9 cellular contexts compared by ENCODE assay signal in the genomic region with DNA sequence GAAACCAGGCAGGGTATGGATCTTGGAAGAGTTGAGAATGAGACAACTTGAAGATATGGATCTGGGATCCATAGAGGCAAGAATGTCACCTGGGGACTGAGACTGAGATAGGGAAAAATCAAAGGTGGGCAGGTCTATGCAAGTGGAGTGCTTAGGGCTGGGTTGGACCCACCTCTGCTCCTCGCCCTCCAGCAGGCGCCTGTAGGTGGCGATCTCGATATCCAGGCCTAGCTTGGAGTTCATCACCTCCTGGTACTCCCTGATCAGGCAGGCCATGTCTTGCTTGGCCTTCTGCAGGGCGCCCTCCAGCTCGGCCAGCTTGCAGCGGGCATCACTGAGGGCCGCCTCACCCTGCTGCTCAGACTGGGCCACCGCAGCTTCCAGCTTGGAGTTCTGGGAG. TPM values are rescaled to one million over a fixed set of nuclear protein-coding genes. Genes with fewer than 3 reads are reported as not detected.
DNase-seq lines count a peak whose midpoint lies in the region; ATAC-seq and TF ChIP-seq lines count a peak whose summit lies in the region.
"Not testable (repeated sequence)": the region's sequence is repeated elsewhere in the genome, so short reads cannot be mapped to it uniquely, and the experiment has no call there.
"Had no signal": no experiment of that assay in that cellular context is flagged by ENCODE, and none has a peak within 500 bp of the region (broad histone marks: within the 10 kb centered on the region; RNA-seq: fewer than 3 reads in every experiment).

No MANE protein-coding gene starts in this region.

- H3K27me3 Mint-ChIP-seq in HFFc6 (ENCODE audit: insufficient read depth) (peaks cover 36% of the 10 kb centered on the region), WTC11 (ENCODE audit: low read depth) (peaks cover 11% of the 10 kb centered on the region), neural progenitor cell (ENCODE audit: insufficient read depth, low read depth) (peaks cover 13% of the 10 kb centered on the region)

- CTCF ChIA-PET in WTC11 (lab: Charles Lee): interaction anchor here (0.7 to 2.9 kb wide), 19 partner anchors 8 to 169 kb away, joined by 3 to 26 read pairs (median 4); no protein-coding TSS in a partner anchor

- not testable (repeated sequence) for H3K4me3 ChIP-seq in astrocyte of the spinal cord (ENCODE audit: low read depth, low read length); foreskin fibroblast (ENCODE audit: low read depth in 1 of 2, low read length in 2 of 2); neural progenitor cell

- H3K9me3 ChIP-seq in neural progenitor cell (ENCODE audit: low read depth): not testable (repeated sequence)

- H3K27me3 ChIP-seq in neural progenitor cell: peaks cover 16% of the 10 kb centered on the region

- H3K79me2 ChIP-seq in neural progenitor cell (ENCODE audit: low read depth): not testable (repeated sequence)

- in situ Hi-C loops in astrocyte of the spinal cord (cut with HindIII; ENCODE audit: low sequenced_read_pairs): not testable (repeated sequence)

- peak; percentile 84 for ATAC-seq in WTC11

- not testable (repeated sequence) for H3K4me2 ChIP-seq in neural progenitor cell

- H3K36me3 Mint-ChIP-seq in HFFc6 (ENCODE audit: low read depth); WTC11; neural progenitor cell: not testable (repeated sequence)

- POLR2A ChIA-PET in WTC11 (lab: Charles Lee): not testable (repeated sequence)

- DNase-seq in DMS53 (lab: John Stamatoyannopoulos, UW) (peak; percentile 62), NCI-H82 (lab: John Stamatoyannopoulos, UW) (peak; percentile 61), WTC11 (ENCODE audit: low spot score) (peak; percentile 73), neural progenitor cell (ENCODE audit: low spot score) (peak; percentile 46)
- not testable (repeated sequence) for DNase-seq in HFFc6; astrocyte of the spinal cord (ENCODE audit: low read depth, low spot score); foreskin fibroblast

- TF ChIP-seq CTCF in HFFc6 (IDR thresholded peaks at IDR 0.05): peak; percentile 61
- not testable (repeated sequence) for TF ChIP-seq CTCF in WTC11 (IDR thresholded peaks at IDR 0.05)
- peak; percentile 46 for TF ChIP-seq CTCF in astrocyte of the spinal cord (IDR thresholded peaks at IDR 0.05; ENCODE audit: low read depth, low read length)
- TF ChIP-seq CTCF in foreskin fibroblast (IDR thresholded peaks at IDR 0.05; ENCODE audit: low read depth, low read length): peak; percentile 3
- TF ChIP-seq CTCF in neural progenitor cell (IDR thresholded peaks at IDR 0.05): peak; percentile 54

- peaks cover 12% of the 10 kb centered on the region; the same call in 1 of the 2 replicates for H3K4me1 Mint-ChIP-seq in HFFc6 (ENCODE audit: low read depth)
- H3K4me1 Mint-ChIP-seq in WTC11, neural progenitor cell: not testable (repeated sequence)

- H2AFZ ChIP-seq in neural progenitor cell (replicated peaks): not testable (repeated sequence)

- not testable (repeated sequence) for H3K27ac ChIP-seq in neural progenitor cell

- H4K20me1 ChIP-seq in neural progenitor cell (ENCODE audit: low read depth): not testable (repeated sequence)

- H3K36me3 ChIP-seq in neural progenitor cell: not testable (repeated sequence)

- not testable (repeated sequence) for H3K9ac ChIP-seq in neural progenitor cell

- H3K4me1 ChIP-seq in neural progenitor cell: not testable (repeated sequence)

- not testable (repeated sequence) for H3K27ac Mint-ChIP-seq in HFFc6, WTC11, neural progenitor cell

- H3K4me3 Mint-ChIP-seq in HFFc6, WTC11, neural progenitor cell: not testable (repeated sequence)

- H3F3A ChIP-seq in neural progenitor cell (ENCODE audit: low read depth): not testable (repeated sequence)

- not testable (repeated sequence) for H3K9me3 Mint-ChIP-seq in HFFc6, WTC11, neural progenitor cell

RNA-seq across cellular contexts. Expression of a gene that starts 5.5 kb away (rescaled TPM):
- total RNA-seq in HFFc6 (2021; fragmentation: NEBNext Ultra II Directional; extraction: Animal tissue kit (Norgen Biotek cat#: 25700)): not detected
- total RNA-seq in WTC11 (2021) (not detected in 3 replicates), neural progenitor cell (ENCODE audit: low replicate concordance) (not detected in 2 replicates)
- total RNA-seq: Caco-2, cerebellum had no signal

RNA-seq across cellular contexts. Expression of a gene that starts 24.4 kb away (rescaled TPM):
- total RNA-seq in HFFc6 (2021; fragmentation: NEBNext Ultra II Directional; extraction: Animal tissue kit (Norgen Biotek cat#: 25700)): under 1 TPM; 0.34 to 0.84 (median 0.70) TPM
- total RNA-seq in WTC11 (2021): 0.21 to 0.70 TPM (median 0.34 TPM) in 3 replicates
- total RNA-seq in neural progenitor cell (ENCODE audit: low replicate concordance): 0.09 TPM in 1 of 2 replicates, not detected in the other
- total RNA-seq: cerebellum had no signal

RNA-seq across cellular contexts. Expression of a gene that starts 41.3 kb away (rescaled TPM):
- total RNA-seq in HFFc6 (2021; fragmentation: NEBNext Ultra II Directional; extraction: Animal tissue kit (Norgen Biotek cat#: 25700)): under 1 TPM in 5 of 6 experiments, not detected in 1; 0.15 to 0.26 (median 0.19) TPM
- total RNA-seq in WTC11 (2021) (0.11 to 0.18 TPM in 2 of 3 replicates, not detected in the other), neural progenitor cell (ENCODE audit: low replicate concordance) (not detected in 2 replicates)
- total RNA-seq: Caco-2, cerebellum had no signal

RNA-seq across cellular contexts. Expression of a gene that starts 51.6 kb away (rescaled TPM):
- not detected for total RNA-seq in HFFc6 (2021; fragmentation: NEBNext Ultra II Directional; extraction: Animal tissue kit (Norgen Biotek cat#: 25700))
- not detected in 3 replicates for total RNA-seq in WTC11 (2021)
- not detected in 2 replicates for total RNA-seq in neural progenitor cell (ENCODE audit: low replicate concordance)
- total RNA-seq: Caco-2, cerebellum had no signal
